Comparison of ENCODE assay signal across 13 cellular contexts in the genomic region with DNA sequence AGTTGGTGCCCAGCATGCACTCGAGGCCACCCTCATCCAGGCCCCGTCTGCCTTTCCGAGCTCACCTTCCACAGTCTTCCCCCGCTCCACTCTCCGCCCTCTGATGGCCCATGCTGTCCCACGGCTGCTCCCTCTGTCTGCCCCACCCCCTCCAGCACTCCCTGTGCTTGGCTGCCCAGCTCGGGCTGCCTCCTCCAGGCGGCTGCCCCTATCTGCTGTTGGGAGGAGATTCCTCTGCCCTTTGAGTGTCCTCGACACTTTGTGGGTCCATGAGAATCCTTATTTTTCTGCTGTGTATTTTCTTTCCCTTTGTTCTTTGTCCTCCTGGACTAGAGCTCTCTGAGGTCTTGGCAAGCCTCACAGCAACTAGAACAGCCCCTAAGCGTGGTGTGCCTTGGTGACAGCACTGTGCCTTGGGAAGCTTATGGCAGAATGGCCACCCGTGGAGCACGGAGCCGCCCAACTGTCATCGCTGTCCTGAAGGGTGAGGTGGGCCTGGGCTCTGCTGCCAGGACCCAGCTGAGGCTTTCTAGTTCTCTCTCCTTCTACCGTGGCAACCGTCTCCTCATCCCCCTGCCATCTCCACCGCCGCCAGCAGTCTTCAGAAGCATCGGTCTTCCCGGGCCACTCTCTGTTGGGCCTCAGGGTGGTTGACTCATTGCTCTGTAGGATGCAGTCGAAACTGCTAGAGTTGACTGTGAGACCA. TPM values are rescaled to one million over a fixed set of nuclear protein-coding genes. Genes with fewer than 3 reads are reported as not detected.
DNase-seq lines count a peak whose midpoint lies in the region; ATAC-seq, FAIRE-seq and TF ChIP-seq lines count a peak whose summit lies in the region.
"Had no signal": no experiment of that assay in that cellular context is flagged by ENCODE, and none has a peak within 500 bp of the region (broad histone marks: within the 10 kb centered on the region; RNA-seq: fewer than 3 reads in every experiment).

No MANE protein-coding gene starts in this region.

- no peaks in the 10 kb centered on the region for H3K27me3 Mint-ChIP-seq in activated T-cell treated with anti-CD3 and anti-CD28 coated beads, Interleukin-2, amount 50 U/mL, for 4 hours (ENCODE audit: low read depth)

- no peak for DNase-seq in activated T-cell treated with anti-CD3 and anti-CD28 coated beads, Interleukin-2, amount 50 U/mL, for 4 hours
- DNase-seq in activated T-cell treated with anti-CD3 and anti-CD28 coated beads for 4 hours (no peak), breast epithelium (ENCODE audit: low spot score in 2 of 2) (no peak), iris pigment epithelial cell (ENCODE audit: low read depth) (peak; percentile 61), superior temporal gyrus (ENCODE audit: extremely low spot score) (peak; percentile 52), NCI-H1105 (lab: John Stamatoyannopoulos, UW) (no peak), GM19239 (ENCODE audit: insufficient read length, low spot score) (no peak)
- DNase-seq in effector CD4-positive, alpha-beta T cell: no peak
- DNase-seq: activated CD4-positive, alpha-beta T cell treated with anti-CD3 and anti-CD28 coated beads for 1 hour; kidney; NCI-H146; retina had no signal

- H3K27ac ChIP-seq in breast epithelium: peak overlapping the region; percentile 70 to 80

- H3K36me3 Mint-ChIP-seq in activated T-cell treated with anti-CD3 and anti-CD28 coated beads, Interleukin-2, amount 50 U/mL, for 4 hours (ENCODE audit: insufficient read depth): peaks cover 19% of the 10 kb centered on the region

- FAIRE-seq in GM19239 (lab: Jason Lieb, UNC): no peak
- FAIRE-seq: kidney had no signal

- peak in 1 of 3 donors; percentile 16 for TF ChIP-seq CTCF in breast epithelium (IDR thresholded peaks at IDR 0.05)

- no peaks in the 10 kb centered on the region for H3K9me3 Mint-ChIP-seq in activated T-cell treated with anti-CD3 and anti-CD28 coated beads, Interleukin-2, amount 50 U/mL, for 4 hours

- H3K36me3 ChIP-seq in breast epithelium: no peaks in the 10 kb centered on the region

- intact Hi-C loops in breast epithelium (cut with DNase I; ENCODE audit: low total_unique reads): no loop called here

- H3K4me3 ChIP-seq in breast epithelium: peak overlapping the region in 1 of 3 donors; percentile 46

- no peak overlapping the region for H3K4me3 Mint-ChIP-seq in activated T-cell treated with anti-CD3 and anti-CD28 coated beads, Interleukin-2, amount 50 U/mL, for 4 hours

- H3K9me3 ChIP-seq in breast epithelium: no peaks in the 10 kb centered on the region

- peaks cover 11 to 34% of the 10 kb centered on the region in 2 donors for H3K4me1 ChIP-seq in breast epithelium

- no peaks in the 10 kb centered on the region for H3K27me3 ChIP-seq in breast epithelium

- ATAC-seq in activated T-cell treated with anti-CD3 and anti-CD28 coated beads, Interleukin-2, amount 50 U/mL, for 4 hours: peak; percentile 19 to 38

- no peak for TF ChIP-seq POLR2A in breast epithelium (IDR thresholded peaks at IDR 0.05)

- H3K4me1 Mint-ChIP-seq in activated T-cell treated with anti-CD3 and anti-CD28 coated beads, Interleukin-2, amount 50 U/mL, for 4 hours (ENCODE audit: low read depth): peaks cover 57% of the 10 kb centered on the region

RNA-seq across cellular contexts. Expression of gene NTMT1, which starts 5.2 kb away (rescaled TPM):
- total RNA-seq in activated T-cell treated with anti-CD3 and anti-CD28 coated beads, Interleukin-2, amount 50 U/mL, for 4 hours: 100 to 1,000 TPM in 1 of 3 donors, 10 to 100 TPM in 2; 93.4 to 111 (median 96.6) TPM
- total RNA-seq in breast epithelium: 10 to 100 TPM; 17.8 to 31.1 (median 27.4) TPM

RNA-seq across cellular contexts. Expression of gene C9orf50, which starts 10.2 kb away (rescaled TPM):
- total RNA-seq in activated T-cell treated with anti-CD3 and anti-CD28 coated beads, Interleukin-2, amount 50 U/mL, for 4 hours: not detected
- under 1 TPM in 1 of 3 donors, not detected in 2; 0.48 TPM for total RNA-seq in breast epithelium
- total RNA-seq: dermis microvascular lymphatic vessel endothelial cell had no signal

RNA-seq across cellular contexts. Expression of gene ASB6, which starts 10.8 kb away (rescaled TPM):
- total RNA-seq in activated T-cell treated with anti-CD3 and anti-CD28 coated beads, Interleukin-2, amount 50 U/mL, for 4 hours: 10 to 100 TPM; 32.1 to 35.3 (median 35.1) TPM
- 10 to 100 TPM; 11.2 to 24.4 (median 21.6) TPM for total RNA-seq in breast epithelium

RNA-seq across cellular contexts. Expression of gene PRRX2, which starts 34.3 kb away (rescaled TPM):
- total RNA-seq in activated T-cell treated with anti-CD3 and anti-CD28 coated beads, Interleukin-2, amount 50 U/mL, for 4 hours: 1 to 10 TPM in 1 of 3 donors, under 1 TPM in 2; 0.50 to 1.3 (median 0.57) TPM
- 10 to 100 TPM in 1 of 3 donors, 1 to 10 TPM in 2; 4.4 to 35.1 (median 9.9) TPM for total RNA-seq in breast epithelium

Comparison
In these comparisons a context has a peak if more than half of its experiments do, and no peak if none do; other contexts are left out.
1. DNase-seq: peak in iris pigment epithelial cell (single experiment) and superior temporal gyrus (single experiment); none in activated T-cell treated with anti-CD3 and anti-CD28 coated beads, Interleukin-2, amount 50 U/mL, for 4 hours (single experiment), activated T-cell treated with anti-CD3 and anti-CD28 coated beads for 4 hours (single experiment), breast epithelium (0 of 2), NCI-H1105 (single experiment), effector CD4-positive, alpha-beta T cell (single experiment) and GM19239 (single experiment).